ENCODE assay signal across 8 cellular contexts in genomic region chr15:58987036-58987435, GRCh38. TPM values are rescaled to one million over a fixed set of nuclear protein-coding genes. Genes with fewer than 3 reads are reported as not detected.
A peak's percentile ranks its signal among the peaks of the same experiment; 100 is the strongest.
DNase-seq lines count a peak whose midpoint lies in the region; ATAC-seq, FAIRE-seq and TF ChIP-seq lines count a peak whose summit lies in the region.

No MANE protein-coding gene starts in this region.

- no peak for ATAC-seq in activated naive CD4-positive, alpha-beta T cell treated with anti-CD3 and anti-CD28 coated beads, Interleukin-2, amount 50 U/mL, for 72 hours

- peak overlapping the region; percentile 20 to 95 for H3K9ac ChIP-seq in kidney (ENCODE audit: low read length in 2 of 2)

- H3K36me3 ChIP-seq in HAP-1 (replicated peaks), result peaks cover 7% of the 10 kb centered on the region; the same call in 1 of the 2 replicates
- peaks cover 0 to 3% of the 10 kb centered on the region in 2 donors for H3K36me3 ChIP-seq in kidney (ENCODE audit: control insufficient read depth in 1 of 2, insufficient read depth in 2 of 2, low read length in 2 of 2)
- peaks cover 4% of the 10 kb centered on the region for H3K36me3 ChIP-seq in thymus (ENCODE audit: control insufficient read depth, insufficient read depth)

- H3K27ac ChIP-seq in kidney (ENCODE audit: low read depth in 2 of 2, low read length in 2 of 2) (peak overlapping the region; percentile 11 to 97), thymus (ENCODE audit: low read depth) (no peak overlapping the region)

- H3K27me3 ChIP-seq in HAP-1 (ENCODE audit: low read depth) (peaks cover 5% of the 10 kb centered on the region; the same call in 1 of the 2 replicates), thymus (ENCODE audit: control insufficient read depth, insufficient read depth) (no peaks in the 10 kb centered on the region)

- H3K4me1 ChIP-seq in HAP-1 (peaks cover 14% of the 10 kb centered on the region), kidney (ENCODE audit: control insufficient read depth in 1 of 2, insufficient read depth in 1 of 2, low read depth in 1 of 2, low read length in 2 of 2) (peaks cover 5 to 9% of the 10 kb centered on the region in 2 donors), thymus (ENCODE audit: control insufficient read depth, insufficient read depth, low read length) (no peaks in the 10 kb centered on the region)

- H3K4me3 ChIP-seq in AG10803 (ENCODE audit: low read length) (peak overlapping the region; percentile 95), HAP-1 (peak overlapping the region; percentile 85), kidney (ENCODE audit: low read length in 2 of 2) (peak overlapping the region; percentile 72 to 96), thymus (ENCODE audit: low read length) (peak overlapping the region; percentile 91)

- no peak for DNase-seq in AG10803 (ENCODE audit: low read depth)
- DNase-seq in HAP-1 (ENCODE audit: low spot score in 2 of 2), result no peak
- no peak for DNase-seq in activated naive CD4-positive, alpha-beta T cell treated with anti-CD3 and anti-CD28 coated beads, Interleukin-2, amount 50 U/mL, for 72 hours (ENCODE audit: low spot score in 2 of 2)
- DNase-seq in kidney, result no peak
- no peak for DNase-seq in HTR-8/SVneo (ENCODE audit: insufficient read length, low spot score)
- no peak for DNase-seq in mucosa of gallbladder (ENCODE audit: low spot score)
- DNase-seq in middle frontal gyrus (ENCODE audit: extremely low spot score, low spot score), result no peak

- H3K9me3 Mint-ChIP-seq in activated naive CD4-positive, alpha-beta T cell treated with anti-CD3 and anti-CD28 coated beads, Interleukin-2, amount 50 U/mL, for 72 hours, result no peaks in the 10 kb centered on the region

- in situ Hi-C loops in HAP-1 (cut with MboI; ENCODE audit: low sequenced_read_pairs), result loop anchor here (10.0 kb wide), 3 partner anchors 118 to 538 kb away; partner anchors contain the start of gene CCNB2

- intact Hi-C loops in kidney (cut with DNase I), result no loop called here

- peak overlapping the region; percentile 96 for H3K27ac Mint-ChIP-seq in activated naive CD4-positive, alpha-beta T cell treated with anti-CD3 and anti-CD28 coated beads, Interleukin-2, amount 50 U/mL, for 72 hours

- no peaks in the 10 kb centered on the region for H3K9me3 ChIP-seq in HAP-1
- H3K9me3 ChIP-seq in kidney (ENCODE audit: control insufficient read depth in 1 of 2, low read length in 2 of 2), result no peaks in the 10 kb centered on the region
- H3K9me3 ChIP-seq in thymus (ENCODE audit: control insufficient read depth), result no peaks in the 10 kb centered on the region

- FAIRE-seq in kidney (lab: Jason Lieb, UNC) (no peak), HTR-8/SVneo (lab: Jason Lieb, UNC) (no peak)

- peaks cover 16% of the 10 kb centered on the region in 2 donors for H3K36me3 Mint-ChIP-seq in activated naive CD4-positive, alpha-beta T cell treated with anti-CD3 and anti-CD28 coated beads, Interleukin-2, amount 50 U/mL, for 72 hours

- TF ChIP-seq CTCF in AG10803 (conservative IDR thresholded peaks at IDR 0.05; ENCODE audit: low read length), result no peak
- no peak for TF ChIP-seq CTCF in kidney (IDR thresholded peaks at IDR 0.05; ENCODE audit: borderline replicate concordance, extremely low read depth, insufficient read depth)

- whole genome bisulfite sequencing in thymus, result 42% methylated on average over 9 of the region's 9 CpGs

RNA-seq across cellular contexts. Expression of gene RNF111, which starts 0.4 kb away (rescaled TPM):
- total RNA-seq in activated naive CD4-positive, alpha-beta T cell treated with anti-CD3 and anti-CD28 coated beads, Interleukin-2, amount 50 U/mL, for 72 hours, result 10 to 100 TPM; 21.0 to 36.8 TPM
- 33.0 TPM for total RNA-seq in kidney
- 8.7 TPM for polyA plus RNA-seq in kidney (ENCODE audit: insufficient read depth, low read depth, low replicate concordance)
- polyA plus RNA-seq in thymus, result 18.3 TPM
- 34.5 TPM for total RNA-seq in mucosa of gallbladder

RNA-seq across cellular contexts. Expression of gene SLTM, which starts 53.6 kb away (rescaled TPM):
- 10 to 100 TPM; 74.2 to 90.1 TPM for total RNA-seq in activated naive CD4-positive, alpha-beta T cell treated with anti-CD3 and anti-CD28 coated beads, Interleukin-2, amount 50 U/mL, for 72 hours
- 93.5 TPM for total RNA-seq in kidney
- polyA plus RNA-seq in kidney (ENCODE audit: insufficient read depth, low read depth, low replicate concordance), result 30.5 TPM
- 104 TPM for polyA plus RNA-seq in thymus
- total RNA-seq in mucosa of gallbladder, result 67.1 TPM
